Comparison of ENCODE assay signal across 8 cellular contexts in genomic region chr19:5292843-5293606, GRCh38. TPM values are rescaled to one million over a fixed set of nuclear protein-coding genes. Genes with fewer than 3 reads are reported as not detected.
DNase-seq lines count a peak whose midpoint lies in the region; ATAC-seq and TF ChIP-seq lines count a peak whose summit lies in the region.

No MANE protein-coding gene starts in this region.

- peaks cover 11 to 45% of the 10 kb centered on the region in 2 donors for H3K4me1 ChIP-seq in thoracic aorta (ENCODE audit: control insufficient read depth in 1 of 2, low read depth in 2 of 2)

- TF ChIP-seq CTCF in omental fat pad (IDR thresholded peaks at IDR 0.05) (no peak), thoracic aorta (IDR thresholded peaks at IDR 0.05) (no peak)

- H3K4me3 ChIP-seq in thoracic aorta, result peak overlapping the region; percentile 77

- ATAC-seq in Right ventricle myocardium inferior (peak; percentile 91), omental fat pad (ENCODE audit: low FRiP score) (peak; percentile 77), thoracic aorta (ENCODE audit: insufficient number of reproducible peaks, low FRiP score, low read depth) (peak; percentile 74)

- H3K27me3 ChIP-seq in thoracic aorta (replicated peaks; ENCODE audit: insufficient read depth), result no peaks in the 10 kb centered on the region

- no peaks in the 10 kb centered on the region for H3K9me3 ChIP-seq in thoracic aorta

- H3K27ac ChIP-seq in thoracic aorta, result peak overlapping the region; percentile 41 to 61

- no peaks in the 10 kb centered on the region for H3K36me3 ChIP-seq in thoracic aorta

- DNase-seq in Right ventricle myocardium inferior (ENCODE audit: missing footprints), result no peak
- DNase-seq in cardiac septum (ENCODE audit: low spot score), result no peak
- peak; percentile 90 for DNase-seq in OCI-M1 (lab: John Stamatoyannopoulos, UW)
- peak; percentile 56 for DNase-seq in activated naive CD4-positive, alpha-beta T cell treated with anti-CD3 and anti-CD28 coated beads, Interleukin-2, amount 50 U/mL, for 16 hours
- DNase-seq in globus pallidus (ENCODE audit: low spot score), result peak; percentile 80
- peak; percentile 33 for DNase-seq in omental fat pad (ENCODE audit: low spot score)
- DNase-seq in thoracic aorta (ENCODE audit: low spot score), result peak; percentile 17
- DNase-seq in DMS114 treated with DMSO at 0.1 percent for 48 hours (lab: John Stamatoyannopoulos, UW; ENCODE audit: unreplicated experiment), result no peak

- intact Hi-C loops in Right ventricle myocardium inferior (cut with DNase I) (no loop called here), cardiac septum (cut with DNase I) (no loop called here)

RNA-seq across cellular contexts. Expression of gene PTPRS, which starts 47.6 kb away (rescaled TPM):
- total RNA-seq in Right ventricle myocardium inferior, result 61.0 TPM
- total RNA-seq in cardiac septum, result 37.5 TPM
- 100 to 1,000 TPM; 238 to 530 (median 338) TPM for total RNA-seq in omental fat pad
- 100 to 1,000 TPM; 272 to 356 TPM for total RNA-seq in thoracic aorta

Comparison
In these comparisons a context has a peak if more than half of its experiments do, and no peak if none do; other contexts are left out.
1. DNase-seq: peak in OCI-M1 (single experiment), activated naive CD4-positive, alpha-beta T cell treated with anti-CD3 and anti-CD28 coated beads, Interleukin-2, amount 50 U/mL, for 16 hours (single experiment), globus pallidus (single experiment), omental fat pad (single experiment) and thoracic aorta (single experiment); none in Right ventricle myocardium inferior (single experiment), cardiac septum (single experiment) and DMS114 treated with DMSO at 0.1 percent for 48 hours (single experiment).
2. Peak in every context shown above with its lines, with median percentiles within 50 percentile points of each other: ATAC-seq.